Comparison of ENCODE assay signal across 12 cellular contexts in the genomic region with DNA sequence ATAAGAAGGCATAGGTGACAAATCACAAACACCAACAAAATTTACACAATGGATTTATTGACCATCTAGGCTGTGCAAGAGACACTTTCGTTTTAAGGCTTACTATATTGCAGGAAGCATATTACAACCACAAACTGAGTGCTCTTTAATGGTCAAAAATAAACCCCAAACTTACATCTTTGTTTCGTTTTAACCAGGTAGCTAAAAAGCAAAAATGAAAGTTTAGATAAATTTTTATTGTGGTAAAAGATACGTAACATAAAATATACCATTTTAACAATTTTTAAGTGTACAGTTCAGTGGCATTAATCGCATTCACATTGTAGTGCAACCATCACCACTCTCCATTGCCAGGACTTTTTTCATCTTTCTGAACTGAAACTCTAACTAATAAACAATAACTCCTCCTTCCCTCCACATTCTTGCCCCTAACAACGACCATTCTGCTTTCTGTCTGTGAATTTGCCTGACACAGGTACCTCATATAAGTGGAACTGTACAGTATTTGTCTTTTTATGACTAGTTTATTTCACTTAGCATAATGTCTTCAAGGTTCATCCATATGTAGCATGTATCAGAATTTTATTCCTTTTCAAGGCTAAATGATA. TPM values are rescaled to one million over a fixed set of nuclear protein-coding genes. Genes with fewer than 3 reads are reported as not detected.
DNase-seq lines count a peak whose midpoint lies in the region; ATAC-seq, FAIRE-seq and TF ChIP-seq lines count a peak whose summit lies in the region.
"Had no signal": no experiment of that assay in that cellular context is flagged by ENCODE, and none has a peak within 500 bp of the region (broad histone marks: within the 10 kb centered on the region; RNA-seq: fewer than 3 reads in every experiment).

No MANE protein-coding gene starts in this region.

- peak overlapping the region; percentile 43 for H3K27ac Mint-ChIP-seq in activated CD8-positive, alpha-beta T cell treated with anti-CD3 and anti-CD28 coated beads for 36 hours
- H3K27ac Mint-ChIP-seq in endodermal cell (no peak overlapping the region), HFFc6 (no peak overlapping the region)
- H3K27ac Mint-ChIP-seq: brain had no signal

- peaks cover 14% of the 10 kb centered on the region for H3K9me3 Mint-ChIP-seq in activated CD8-positive, alpha-beta T cell treated with anti-CD3 and anti-CD28 coated beads for 36 hours
- H3K9me3 Mint-ChIP-seq in endodermal cell (peaks cover 31% of the 10 kb centered on the region), HFFc6 (peaks cover 21% of the 10 kb centered on the region)

- H3K4me1 ChIP-seq in right atrium auricular region, result no peaks in the 10 kb centered on the region
- no peaks in the 10 kb centered on the region for H3K4me1 ChIP-seq in endodermal cell (ENCODE audit: control insufficient read depth, insufficient read depth, low read length)
- H3K4me1 ChIP-seq: gastroesophageal sphincter had no signal

- peaks cover 38% of the 10 kb centered on the region for H3K4me1 Mint-ChIP-seq in activated CD8-positive, alpha-beta T cell treated with anti-CD3 and anti-CD28 coated beads for 36 hours (ENCODE audit: low read depth)
- no peaks in the 10 kb centered on the region for H3K4me1 Mint-ChIP-seq in endodermal cell
- H3K4me1 Mint-ChIP-seq in HFFc6 (ENCODE audit: low read depth), result no peaks in the 10 kb centered on the region
- H3K4me1 Mint-ChIP-seq: brain, neural crest cell had no signal

- H3K9ac ChIP-seq in endodermal cell (ENCODE audit: extremely low read depth, low read length, poor library complexity, severe bottlenecking), result no peak overlapping the region

- TF ChIP-seq CTCF in activated CD8-positive, alpha-beta T cell treated with anti-CD3 and anti-CD28 coated beads for 36 hours (IDR thresholded peaks at IDR 0.05), result no peak
- no peak for TF ChIP-seq CTCF in right atrium auricular region (IDR thresholded peaks at IDR 0.05)
- no peak for TF ChIP-seq CTCF in endodermal cell (conservative IDR thresholded peaks at IDR 0.05)
- TF ChIP-seq CTCF in HFFc6 (IDR thresholded peaks at IDR 0.05), result no peak

- no peaks in the 10 kb centered on the region for H3K36me3 Mint-ChIP-seq in activated CD8-positive, alpha-beta T cell treated with anti-CD3 and anti-CD28 coated beads for 36 hours (ENCODE audit: low read depth)
- no peaks in the 10 kb centered on the region for H3K36me3 Mint-ChIP-seq in endodermal cell (ENCODE audit: low read depth)
- no peaks in the 10 kb centered on the region for H3K36me3 Mint-ChIP-seq in HFFc6 (ENCODE audit: low read depth)
- H3K36me3 Mint-ChIP-seq: brain had no signal

- POLR2A ChIA-PET in activated CD8-positive, alpha-beta T cell treated with anti-CD3 and anti-CD28 coated beads for 36 hours (lab: Charles Lee), result interaction anchor here (0.9 to 1.4 kb wide), 4 partner anchors 9 to 72 kb away, joined by 3 to 5 read pairs (median 3); no protein-coding TSS in a partner anchor

- no peak for DNase-seq in activated CD8-positive, alpha-beta T cell treated with anti-CD3 and anti-CD28 coated beads for 36 hours
- DNase-seq in right atrium auricular region (ENCODE audit: low spot score) (no peak), DMS153 (lab: John Stamatoyannopoulos, UW) (no peak), endodermal cell (no peak), HFFc6 (no peak)
- DNase-seq: NCI-H510A had no signal

- peak overlapping the region; percentile 36 for H3K4me3 Mint-ChIP-seq in activated CD8-positive, alpha-beta T cell treated with anti-CD3 and anti-CD28 coated beads for 36 hours
- no peak overlapping the region for H3K4me3 Mint-ChIP-seq in endodermal cell
- no peak overlapping the region for H3K4me3 Mint-ChIP-seq in HFFc6
- H3K4me3 Mint-ChIP-seq: brain, neural crest cell had no signal

- FAIRE-seq in G401.6 (lab: Jason Lieb, UNC), result peak; percentile 23

- ATAC-seq in GM19324 (IDR thresholded peaks at IDR 0.05; ENCODE audit: low FRiP score, unreplicated experiment), result peak; percentile 60
- peak; percentile 55 for ATAC-seq in HG02973 (IDR thresholded peaks at IDR 0.05; ENCODE audit: unreplicated experiment)
- peak; percentile 60 for ATAC-seq in activated CD8-positive, alpha-beta T cell treated with anti-CD3 and anti-CD28 coated beads for 36 hours
- ATAC-seq: gastroesophageal sphincter had no signal

- WGBS in endodermal cell (ENCODE audit: insufficient coverage in 1 of 2, insufficient read length in 1 of 2), 2 experiments, result 62 to 77% methylated on average over 3 to 5 of the region's 5 CpGs

- H3K4me3 ChIP-seq in right atrium auricular region (no peak overlapping the region), endodermal cell (ENCODE audit: low read length) (no peak overlapping the region)
- H3K4me3 ChIP-seq: gastroesophageal sphincter had no signal

- H3K27ac ChIP-seq in right atrium auricular region, result no peak overlapping the region
- no peak overlapping the region for H3K27ac ChIP-seq in endodermal cell (ENCODE audit: low read depth, low read length)
- H3K27ac ChIP-seq: gastroesophageal sphincter had no signal

- H3K27me3 Mint-ChIP-seq in activated CD8-positive, alpha-beta T cell treated with anti-CD3 and anti-CD28 coated beads for 36 hours, result no peaks in the 10 kb centered on the region
- no peaks in the 10 kb centered on the region for H3K27me3 Mint-ChIP-seq in endodermal cell (ENCODE audit: insufficient read depth)
- H3K27me3 Mint-ChIP-seq in HFFc6 (ENCODE audit: insufficient read depth), result peaks cover 3% of the 10 kb centered on the region; the same call in 1 of the 2 replicates
- H3K27me3 Mint-ChIP-seq: brain had no signal

- intact Hi-C loops in activated CD8-positive, alpha-beta T cell treated with anti-CD3 and anti-CD28 coated beads for 36 hours (cut with micrococcal nuclease), result no loop called here

- H3K9me3 ChIP-seq in right atrium auricular region, result no peaks in the 10 kb centered on the region
- no peaks in the 10 kb centered on the region for H3K9me3 ChIP-seq in endodermal cell (ENCODE audit: control insufficient read depth, low read length)
- H3K9me3 ChIP-seq: gastroesophageal sphincter had no signal

- H3K36me3 ChIP-seq in right atrium auricular region, result no peaks in the 10 kb centered on the region
- H3K36me3 ChIP-seq in endodermal cell (ENCODE audit: control insufficient read depth, insufficient read depth, low read length), result no peaks in the 10 kb centered on the region
- H3K36me3 ChIP-seq: gastroesophageal sphincter had no signal

- CTCF ChIA-PET in activated CD8-positive, alpha-beta T cell treated with anti-CD3 and anti-CD28 coated beads for 36 hours (lab: Charles Lee), result interaction anchor here (1.1 to 2.1 kb wide), 2 partner anchors 44 to 149 kb away, joined by 3 to 5 read pairs; no protein-coding TSS in a partner anchor

- no peaks in the 10 kb centered on the region for H3K27me3 ChIP-seq in right atrium auricular region
- no peaks in the 10 kb centered on the region for H3K27me3 ChIP-seq in endodermal cell (ENCODE audit: control insufficient read depth, insufficient read depth, low read length, poor library complexity, severe bottlenecking)

RNA-seq across cellular contexts. Expression of a gene that starts 32.3 kb away (rescaled TPM):
- total RNA-seq in activated CD8-positive, alpha-beta T cell treated with anti-CD3 and anti-CD28 coated beads for 36 hours, result 10 to 100 TPM; 32.5 to 34.2 TPM
- total RNA-seq in right atrium auricular region (10 to 100 TPM; 45.1 to 54.1 TPM), endodermal cell (10 to 100 TPM; 33.5 to 35.4 TPM)
- 41.4 TPM for polyA plus RNA-seq in endodermal cell (2013, experiment 1 of 2)
- 38.1 TPM for polyA plus RNA-seq in endodermal cell (2013, experiment 2 of 2)
- total RNA-seq in HFFc6 (2021; fragmentation: NEBNext Ultra II Directional; extraction: Animal tissue kit (Norgen Biotek cat#: 25700)), result 10 to 100 TPM in 2 of 6 experiments, 1 to 10 TPM in 4; 6.8 to 11.9 (median 9.2) TPM
